8 cellular contexts compared by ENCODE assay signal in the genomic region with DNA sequence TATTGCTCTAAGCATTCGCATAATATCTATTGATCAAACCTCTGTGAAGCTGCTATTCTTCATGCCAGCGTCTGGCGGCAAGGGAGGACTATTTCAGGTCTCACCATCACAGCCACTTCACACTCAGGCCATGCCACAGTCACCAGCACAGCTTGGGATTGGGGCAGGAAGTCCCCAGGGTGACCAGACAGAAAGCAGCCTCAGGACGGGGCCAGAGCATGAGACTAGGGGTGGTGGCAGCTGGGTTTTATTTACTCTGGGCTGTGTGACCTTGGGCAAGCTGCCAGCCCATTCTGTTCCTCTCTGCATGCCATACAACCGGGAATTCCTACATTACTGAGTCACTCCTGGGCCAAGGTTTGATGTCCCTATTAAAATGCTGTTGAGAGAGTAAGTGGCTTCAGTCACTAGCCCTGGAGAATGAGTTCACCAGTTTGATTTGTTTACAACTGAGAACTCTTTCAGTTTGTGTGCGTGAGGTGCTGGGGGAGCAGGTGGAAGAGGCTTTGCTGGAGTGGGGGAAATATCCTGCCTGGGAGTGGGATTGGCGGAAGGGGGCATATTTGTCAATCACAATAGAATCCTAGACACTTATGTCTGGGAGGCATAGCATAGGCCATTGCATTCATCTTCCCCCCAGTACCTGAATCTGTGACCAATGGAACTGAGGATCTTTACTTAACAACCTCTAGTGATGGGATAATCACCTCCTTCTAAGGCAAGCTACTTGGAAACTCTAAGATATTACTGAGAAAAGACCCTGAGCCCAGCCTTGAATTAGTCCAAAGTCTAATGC.
A peak's percentile ranks its signal among the peaks of the same experiment; 100 is the strongest.
DNase-seq lines count a peak whose midpoint lies in the region; ATAC-seq, FAIRE-seq and TF ChIP-seq lines count a peak whose summit lies in the region.

No MANE protein-coding gene starts in this region.

- H3K4me1 ChIP-seq in endodermal cell (ENCODE audit: control insufficient read depth, insufficient read depth, low read length) (peaks cover 23% of the 10 kb centered on the region), pancreas (peaks cover 4 to 26% (median 18%) of the 10 kb centered on the region in 3 donors), tibial nerve (no peaks in the 10 kb centered on the region)

- no peak overlapping the region for H3K4me3 Mint-ChIP-seq in endodermal cell

- H3K4me1 Mint-ChIP-seq in endodermal cell = peaks cover 50% of the 10 kb centered on the region

- no peaks in the 10 kb centered on the region for H3K27me3 Mint-ChIP-seq in endodermal cell (ENCODE audit: insufficient read depth)

- H3K27ac ChIP-seq in endodermal cell (ENCODE audit: low read depth, low read length) = no peak overlapping the region
- peak overlapping the region; percentile 14 to 76 (median 62) for H3K27ac ChIP-seq in pancreas
- no peak overlapping the region for H3K27ac ChIP-seq in tibial nerve

- no peaks in the 10 kb centered on the region for H3K36me3 ChIP-seq in endodermal cell (ENCODE audit: control insufficient read depth, insufficient read depth, low read length)
- H3K36me3 ChIP-seq in pancreas = no peaks in the 10 kb centered on the region
- H3K36me3 ChIP-seq in tibial nerve = no peaks in the 10 kb centered on the region

- TF ChIP-seq CTCF in endodermal cell (conservative IDR thresholded peaks at IDR 0.05) (no peak), pancreas (IDR thresholded peaks at IDR 0.05) (no peak), tibial nerve (IDR thresholded peaks at IDR 0.05) (no peak)

- intact Hi-C loops in pancreas (cut with DNase I) = no loop called here

- H3K9me3 ChIP-seq in endodermal cell (ENCODE audit: control insufficient read depth, low read length) (peaks cover under 1% of the 10 kb centered on the region), pancreas (no peaks in the 10 kb centered on the region), tibial nerve (no peaks in the 10 kb centered on the region)

- no peak for TF ChIP-seq EP300 in tibial nerve (IDR thresholded peaks at IDR 0.05)

- H3K9ac ChIP-seq in endodermal cell (ENCODE audit: extremely low read depth, low read length, poor library complexity, severe bottlenecking) = no peak overlapping the region

- H3K36me3 Mint-ChIP-seq in endodermal cell (ENCODE audit: low read depth) = no peaks in the 10 kb centered on the region

- H3K27ac Mint-ChIP-seq in endodermal cell = peak overlapping the region; percentile 57

- H3K4me3 ChIP-seq in endodermal cell (ENCODE audit: low read length) (no peak overlapping the region), pancreas (no peak overlapping the region), tibial nerve (no peak overlapping the region)

- peaks cover 5% of the 10 kb centered on the region for H3K9me3 Mint-ChIP-seq in endodermal cell

- WGBS in endodermal cell (ENCODE audit: insufficient coverage in 1 of 2, insufficient read length in 1 of 2), 2 experiments = 77 to 90% methylated on average over 2 to 7 of the region's 7 CpGs
- WGBS in pancreas, 2 donors = 18 to 21% methylated on average over 7 of the region's 7 CpGs
- 50 to 60% methylated on average over 5 to 7 of the region's 7 CpGs for WGBS in tibial nerve, 2 donors

- ATAC-seq in GM19023 (IDR thresholded peaks at IDR 0.05; ENCODE audit: unreplicated experiment) (peak; percentile 42), pancreas (peak; percentile 93 to 97 (median 95))

- TF ChIP-seq POLR2A in tibial nerve (IDR thresholded peaks at IDR 0.05) = no peak

- H3K27me3 ChIP-seq in endodermal cell (ENCODE audit: control insufficient read depth, insufficient read depth, low read length, poor library complexity, severe bottlenecking) (no peaks in the 10 kb centered on the region), pancreas (no peaks in the 10 kb centered on the region), tibial nerve (no peaks in the 10 kb centered on the region)

- FAIRE-seq in pancreas (lab: Jason Lieb, UNC) = no peak

- DNase-seq in NCI-H2196 (lab: John Stamatoyannopoulos, UW; ENCODE audit: unreplicated experiment) = peak; percentile 64
- DNase-seq in endodermal cell = peak; percentile 74
- peak; percentile 85 to 92 (median 89) for DNase-seq in pancreas
- DNase-seq in middle frontal gyrus (ENCODE audit: extremely low spot score, low spot score) = no peak
- DNase-seq in tibial nerve (ENCODE audit: low spot score in 2 of 2) = no peak
- DNase-seq in OCI-M1 (lab: John Stamatoyannopoulos, UW) = no peak
- no peak for DNase-seq in germinal center (ENCODE audit: low spot score)

Comparison
In these comparisons a context has a peak if more than half of its experiments do, and no peak if none do; other contexts are left out.
1. DNase-seq: peak in NCI-H2196 (single experiment), endodermal cell (single experiment) and pancreas (6 of 6); none in middle frontal gyrus (single experiment), tibial nerve (0 of 2), OCI-M1 (single experiment) and germinal center (single experiment).
2. H3K27ac ChIP-seq: peak in pancreas (4 of 4); none in endodermal cell (single experiment) and tibial nerve (0 of 4).